In the genomic region with DNA sequence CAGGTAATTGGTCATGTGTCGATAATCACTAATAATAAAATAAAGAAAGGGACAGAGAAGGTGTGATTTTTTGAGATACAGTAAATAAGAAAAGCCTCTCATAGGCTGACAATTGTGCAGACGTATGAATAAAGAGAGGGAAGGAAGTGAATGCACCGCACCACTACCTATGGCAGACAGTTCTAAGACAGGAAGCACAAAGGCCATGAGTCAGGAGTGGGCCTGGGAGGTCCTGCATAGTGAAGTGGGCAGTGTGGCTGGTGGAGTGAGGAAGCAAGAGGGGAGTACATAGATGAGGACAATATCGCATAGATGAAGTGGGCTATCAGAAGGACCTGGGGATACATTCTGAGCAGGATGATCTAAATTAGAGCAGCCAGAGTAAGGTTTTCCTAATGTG, we compare ENCODE assay signal across 24 cellular contexts.
"Had no signal": no experiment of that assay in that cellular context is flagged by ENCODE, and none has a peak within 500 bp of the region (broad histone marks: within the 10 kb centered on the region; RNA-seq: fewer than 3 reads in every experiment).

No MANE protein-coding gene starts in this region.

- H3K9me3 Mint-ChIP-seq: dendritic cell treated with granulocyte-macrophage colony-stimulating factor and Interleukin-4, amounts not matched to agents 40 ng/mL and 50 ng/mL, for 4 days; effector memory CD8-positive, alpha-beta T cell; immature natural killer cell; nephron progenitor cell had no signal

- H2AFZ ChIP-seq: parathyroid adenoma had no signal

- H3K9ac ChIP-seq: parathyroid adenoma had no signal

- H3K79me2 ChIP-seq: parathyroid adenoma had no signal

- ATAC-seq: effector memory CD8-positive, alpha-beta T cell; gastrocnemius medialis; left colon; left ventricle myocardium superior; naive thymus-derived CD4-positive, alpha-beta T cell; psoas muscle; sciatic nerve had no signal

- H3K4me1 Mint-ChIP-seq: immature natural killer cell; naive thymus-derived CD4-positive, alpha-beta T cell had no signal

- H3K27me3 ChIP-seq: esophagus muscularis mucosa, gastrocnemius medialis, spleen, suprapubic skin, thyroid gland had no signal

- H3K4me3 ChIP-seq: esophagus muscularis mucosa, gastrocnemius medialis, lung, psoas muscle, spleen, suprapubic skin, thyroid gland had no signal

- H3K27me3 Mint-ChIP-seq: dendritic cell treated with granulocyte-macrophage colony-stimulating factor and Interleukin-4, amounts not matched to agents 40 ng/mL and 50 ng/mL, for 4 days; effector memory CD8-positive, alpha-beta T cell; type B pancreatic cell had no signal

- H3K27ac Mint-ChIP-seq: dendritic cell treated with granulocyte-macrophage colony-stimulating factor and Interleukin-4, amounts not matched to agents 40 ng/mL and 50 ng/mL, for 4 days; effector memory CD8-positive, alpha-beta T cell; immature natural killer cell; naive thymus-derived CD4-positive, alpha-beta T cell; nephron progenitor cell; type B pancreatic cell had no signal

- H3K27ac ChIP-seq: epithelial cell of prostate, esophagus muscularis mucosa, gastrocnemius medialis, parathyroid adenoma, psoas muscle, spleen, suprapubic skin, thyroid gland had no signal

- H3K4me3 Mint-ChIP-seq: dendritic cell treated with granulocyte-macrophage colony-stimulating factor and Interleukin-4, amounts not matched to agents 40 ng/mL and 50 ng/mL, for 4 days; effector memory CD8-positive, alpha-beta T cell; immature natural killer cell; naive thymus-derived CD4-positive, alpha-beta T cell; nephron progenitor cell; type B pancreatic cell had no signal

- H3K4me1 ChIP-seq: esophagus muscularis mucosa, gastrocnemius medialis, parathyroid adenoma, psoas muscle, spleen, suprapubic skin, thyroid gland had no signal

- DNase-seq: effector memory CD8-positive, alpha-beta T cell; gastrocnemius medialis; immature natural killer cell; left colon; left ventricle myocardium superior; mesendoderm; naive thymus-derived CD4-positive, alpha-beta T cell; nephron progenitor cell; psoas muscle; retina; spleen; stimulated activated CD4-positive, alpha-beta T cell treated with anti-CD3 and anti-CD28 coated beads, Interleukin-15, amount 100 ng/mL, for 24 hours; stimulated activated CD4-positive, alpha-beta T cell treated with anti-CD3 and anti-CD28 coated beads, Interleukin-1b, Interleukin-23, amount 100 ng/mL, for 48 hours; stimulated activated CD4-positive, alpha-beta T cell treated with anti-CD3 and anti-CD28 coated beads, Interleukin-4, amount 100 ng/mL, for 24 hours; stimulated activated naive CD4-positive, alpha-beta T cell; thyroid gland had no signal
